In the genomic region with DNA sequence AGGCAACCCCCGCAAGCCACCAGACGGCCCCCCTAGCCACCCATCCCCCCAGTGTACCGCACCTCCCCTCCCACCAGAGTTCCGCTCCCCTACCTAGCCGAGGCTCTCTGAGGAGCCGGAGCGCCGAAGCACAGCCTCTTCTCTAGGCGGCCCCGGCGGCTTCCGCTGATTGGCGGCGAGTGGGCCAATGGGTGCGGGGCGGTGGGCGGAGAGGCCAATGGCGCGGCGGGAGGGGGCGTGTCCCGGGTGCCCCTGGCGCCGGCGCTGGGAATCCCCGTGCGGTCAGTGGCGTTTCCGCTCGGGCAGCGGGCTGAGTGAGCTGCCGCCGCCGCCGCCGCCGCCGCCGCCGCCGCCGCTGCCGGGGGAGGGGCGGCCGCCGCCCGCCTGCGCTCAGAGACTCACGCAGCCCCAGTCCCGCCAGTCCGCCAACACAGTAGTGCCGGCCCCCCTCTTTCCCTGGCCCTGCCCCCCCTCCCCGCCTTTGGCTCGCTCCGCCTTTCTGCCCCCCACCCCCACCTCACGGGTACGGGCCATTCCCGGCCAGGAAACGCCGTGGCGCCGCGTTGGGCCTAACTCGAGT, we compare ENCODE assay signal across 1 cellular context.
A peak's percentile ranks its signal among the peaks of the same experiment; 100 is the strongest.
TF ChIP-seq lines count a peak whose summit lies in the region.

SETD5 (plus strand) TSS at position 285 of the 580 bp plus-strand sequence. CDS start 31,324 bp downstream, outside the sequence.

TF ChIP-seq in H1, 55 proteins besides CTCF, POLR2A, EP300 and RAD21:
- TF ChIP-seq SUZ12 (IDR thresholded peaks at IDR 0.05; ENCODE audit: low read length) (no peak), TBP (IDR thresholded peaks at IDR 0.05; ENCODE audit: low read depth, low read length) (peak; percentile 96), BACH1 (IDR thresholded peaks at IDR 0.05; ENCODE audit: low read length) (no peak), TAF7 (optimal IDR thresholded peaks at IDR 0.05; ENCODE audit: borderline replicate concordance, low read depth, low read length) (peak; percentile 98), TAF1 (IDR thresholded peaks at IDR 0.05; ENCODE audit: low read depth, low read length) (peak; percentile 98), CEBPB (IDR thresholded peaks at IDR 0.05; ENCODE audit: low read depth, low read length) (no peak), SP4 (IDR thresholded peaks at IDR 0.05; ENCODE audit: low read length) (0 out of 2 replicates have a peak, but pooled peaks have one; percentile 74), CREB1 (IDR thresholded peaks at IDR 0.05) (peak; percentile 23; the same call in 1 of the 2 replicates), JUND (IDR thresholded peaks at IDR 0.05; ENCODE audit: low read length) (no peak), BRCA1 (IDR thresholded peaks at IDR 0.05; ENCODE audit: low read depth, low read length) (no peak), EGR1 (IDR thresholded peaks at IDR 0.05; ENCODE audit: borderline replicate concordance, low read depth, low read length) (no peak), PHF8 (conservative IDR thresholded peaks at IDR 0.05; ENCODE audit: low read depth, low read length) (no peak), ASH2L (IDR thresholded peaks at IDR 0.05; ENCODE audit: low read length) (no peak), SIN3A (conservative IDR thresholded peaks at IDR 0.05 in 1 of 2, IDR thresholded peaks at IDR 0.05 in 1 of 2; ENCODE audit: low read depth in 1 of 2, low read length in 2 of 2) (0 out of 4 replicates have a peak, but pooled peaks of 1 of the 2 experiments have one; percentile 1), RFX5 (IDR thresholded peaks at IDR 0.05; ENCODE audit: borderline replicate concordance, low read depth, low read length) (no peak), SIX5 (IDR thresholded peaks at IDR 0.05; ENCODE audit: low read depth, low read length) (no peak), SAP30 (IDR thresholded peaks at IDR 0.05; ENCODE audit: insufficient read depth, insufficient replicate concordance, low read length) (no peak), POLR2AphosphoS5 (IDR thresholded peaks at IDR 0.05; ENCODE audit: low read depth, low read length) (peak; percentile 18; the same call in 1 of the 2 replicates), SIRT6 (IDR thresholded peaks at IDR 0.05; ENCODE audit: low read length) (no peak), NANOG (IDR thresholded peaks at IDR 0.05; ENCODE audit: insufficient read depth, low read depth, low read length, poor library complexity, severe bottlenecking) (peak; percentile 28), RBBP5 (IDR thresholded peaks at IDR 0.05; ENCODE audit: borderline replicate concordance, low read depth, low read length) (no peak), NRF1 (IDR thresholded peaks at IDR 0.05; ENCODE audit: low read depth, low read length) (no peak), CHD7 (IDR thresholded peaks at IDR 0.05; ENCODE audit: insufficient replicate concordance, low read length) (no peak), SP1 (IDR thresholded peaks at IDR 0.05; ENCODE audit: low read depth, low read length) (peak; percentile 68; the same call in 1 of the 2 replicates), GTF2F1 (IDR thresholded peaks at IDR 0.05; ENCODE audit: borderline replicate concordance, low read depth, low read length) (no peak), YY1 (IDR thresholded peaks at IDR 0.05; ENCODE audit: low read depth, low read length) (no peak)
- TF ChIP-seq, protein P1, sequence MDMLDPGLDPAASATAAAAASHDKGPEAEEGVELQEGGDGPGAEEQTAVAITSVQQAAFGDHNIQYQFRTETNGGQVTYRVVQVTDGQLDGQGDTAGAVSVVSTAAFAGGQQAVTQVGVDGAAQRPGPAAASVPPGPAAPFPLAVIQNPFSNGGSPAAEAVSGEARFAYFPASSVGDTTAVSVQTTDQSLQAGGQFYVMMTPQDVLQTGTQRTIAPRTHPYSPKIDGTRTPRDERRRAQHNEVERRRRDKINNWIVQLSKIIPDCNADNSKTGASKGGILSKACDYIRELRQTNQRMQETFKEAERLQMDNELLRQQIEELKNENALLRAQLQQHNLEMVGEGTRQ (IDR thresholded peaks at IDR 0.05; ENCODE audit: low read length), result no peak
